ENCODE assay signal across 19 cellular contexts in genomic region chr14:89178802-89179201, GRCh38.
DNase-seq lines count a peak whose midpoint lies in the region; ATAC-seq and TF ChIP-seq lines count a peak whose summit lies in the region.
"Had no signal": no experiment of that assay in that cellular context is flagged by ENCODE, and none has a peak within 500 bp of the region (broad histone marks: within the 10 kb centered on the region; RNA-seq: fewer than 3 reads in every experiment).

No MANE protein-coding gene starts in this region.

- H3K4me1 ChIP-seq in thyroid gland, result peaks cover 11 to 23% of the 10 kb centered on the region in 2 donors
- no peaks in the 10 kb centered on the region for H3K4me1 ChIP-seq in osteoblast (ENCODE audit: insufficient read depth, low read length)

- H3K4me3 ChIP-seq in thyroid gland (replicated peaks in 1 of 3) (no peak overlapping the region), osteoblast (ENCODE audit: insufficient read depth, low read length) (no peak overlapping the region)
- H3K4me3 ChIP-seq: gastrocnemius medialis, MG63, psoas muscle had no signal

- no peak for TF ChIP-seq CTCF in thyroid gland (IDR thresholded peaks at IDR 0.05)
- TF ChIP-seq CTCF in osteoblast (IDR thresholded peaks at IDR 0.05; ENCODE audit: extremely low read depth, low read depth, low read length), result no peak

- peaks cover 3% of the 10 kb centered on the region for H4K20me1 ChIP-seq in osteoblast (ENCODE audit: insufficient read depth, low read length)

- no peaks in the 10 kb centered on the region for H3K79me2 ChIP-seq in osteoblast (ENCODE audit: insufficient read depth, low read length)

- 21 to 36% methylated on average over 1 of the region's 1 CpG for WGBS in thyroid gland, 2 donors

- no peak for DNase-seq in left ventricle myocardium superior
- DNase-seq in Right ventricle myocardium superior, result no peak
- peak; percentile 76 for DNase-seq in amniotic epithelial cell (ENCODE audit: low read depth)
- peak; percentile 30 for DNase-seq in kidney glomerular epithelial cell (lab: John Stamatoyannopoulos, UW)
- no peak for DNase-seq in thyroid gland
- no peak for DNase-seq in activated effector memory CD4-positive, alpha-beta T cell treated with Interleukin-2 at 50 U/mL for 16 hours
- no peak for DNase-seq in osteoblast (ENCODE audit: insufficient read length, low spot score, missing footprints)
- DNase-seq in NCI-H1436 treated with DMSO at 0.1 percent for 48 hours (lab: John Stamatoyannopoulos, UW), result no peak
- DNase-seq: activated CD8-positive, alpha-beta T cell treated with anti-CD3 and anti-CD28 coated beads, Interleukin-2, amount 10 ng/mL, durations not matched to agents 7 days and 5 days; Caco-2; gastrocnemius medialis; MG63; naive B cell; NCI-H1694 treated with DMSO at 0.1 percent for 48 hours; NCI-H446; NK-92 treated with Interleukin-12 subunit alpha and Interleukin-12 subunit beta, amount 100 ng/mL, for 24 hours; psoas muscle; stimulated activated naive CD4-positive, alpha-beta T cell had no signal

- no peak overlapping the region for H3K4me2 ChIP-seq in osteoblast (ENCODE audit: insufficient read depth, low read length)

- peak; percentile 45 for ATAC-seq in left ventricle myocardium superior
- no peak for ATAC-seq in Right ventricle myocardium superior (ENCODE audit: poor library complexity)
- ATAC-seq: activated CD8-positive, alpha-beta T cell treated with anti-CD3 and anti-CD28 coated beads, Interleukin-2, amount 10 ng/mL, durations not matched to agents 7 days and 5 days; gastrocnemius medialis; psoas muscle had no signal

- TF ChIP-seq POLR2A in thyroid gland (IDR thresholded peaks at IDR 0.05), result no peak

- intact Hi-C loops in left ventricle myocardium superior (cut with micrococcal nuclease) (no loop called here), Right ventricle myocardium superior (cut with DNase I) (loop anchor here (10.0 kb wide), 1 partner anchor 236 kb away; the partner anchor contains the start of gene FOXN3), thyroid gland (cut with DNase I) (no loop called here)

- H3K27ac ChIP-seq in thyroid gland, result peak overlapping the region; percentile 4 to 63 (median 62)
- no peak overlapping the region for H3K27ac ChIP-seq in osteoblast (ENCODE audit: low read depth, low read length)
- H3K27ac ChIP-seq: psoas muscle, RWPE1 had no signal

- H3K27me3 ChIP-seq in thyroid gland (no peaks in the 10 kb centered on the region), osteoblast (ENCODE audit: insufficient read depth, low read length) (no peaks in the 10 kb centered on the region)
- H3K27me3 ChIP-seq: gastrocnemius medialis, MG63 had no signal

- H3K9me3 ChIP-seq in thyroid gland (no peaks in the 10 kb centered on the region), osteoblast (ENCODE audit: low read depth, low read length) (no peaks in the 10 kb centered on the region)
- H3K9me3 ChIP-seq: Caco-2, gastrocnemius medialis, MG63, psoas muscle had no signal

- H3K36me3 ChIP-seq in thyroid gland (no peaks in the 10 kb centered on the region), osteoblast (ENCODE audit: insufficient read depth, low read length) (no peaks in the 10 kb centered on the region)
- H3K36me3 ChIP-seq: gastrocnemius medialis, MG63 had no signal

- no peak overlapping the region for H2AFZ ChIP-seq in osteoblast (ENCODE audit: low read length)

Comparison
In these comparisons a context has a peak if more than half of its experiments do, and no peak if none do; other contexts are left out.
1. DNase-seq: peak in amniotic epithelial cell (single experiment) and kidney glomerular epithelial cell (single experiment); none in left ventricle myocardium superior (single experiment), Right ventricle myocardium superior (single experiment), thyroid gland (0 of 2), activated effector memory CD4-positive, alpha-beta T cell treated with Interleukin-2 at 50 U/mL for 16 hours (single experiment), osteoblast (single experiment) and NCI-H1436 treated with DMSO at 0.1 percent for 48 hours (single experiment).